In the genomic region with DNA sequence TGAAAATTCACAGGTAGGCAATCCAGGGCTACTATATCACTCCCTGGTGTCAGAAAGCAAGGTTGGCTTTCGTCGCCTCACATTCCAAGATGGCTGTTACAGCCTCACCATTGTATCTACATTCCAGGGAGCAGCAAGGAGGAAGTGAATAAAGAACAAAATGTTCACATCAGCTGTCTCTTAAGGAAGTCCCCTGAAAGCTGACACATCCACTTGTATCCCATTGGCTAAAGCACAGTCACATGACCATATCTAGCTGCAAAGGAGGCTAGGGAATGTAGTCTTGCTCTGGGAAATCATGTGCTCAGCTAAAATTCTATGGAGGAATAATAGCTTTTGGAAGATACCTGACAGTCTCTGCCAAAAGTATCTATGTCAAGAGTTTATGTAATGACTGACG, we compare ENCODE assay signal across 27 cellular contexts. TPM values are rescaled to one million over a fixed set of nuclear protein-coding genes. Genes with fewer than 3 reads are reported as not detected.
DNase-seq lines count a peak whose midpoint lies in the region; ATAC-seq, FAIRE-seq and TF ChIP-seq lines count a peak whose summit lies in the region.
"Had no signal": no experiment of that assay in that cellular context is flagged by ENCODE, and none has a peak within 500 bp of the region (broad histone marks: within the 10 kb centered on the region; RNA-seq: fewer than 3 reads in every experiment).

No MANE protein-coding gene starts in this region.

- 91% methylated on average over 3 of the region's 3 CpGs; no CpG with 5 or more reads in 1 of the 2 experiments for WGBS in H1 (ENCODE audit: extremely low coverage in 1 of 2, insufficient coverage in 1 of 2, insufficient read length in 1 of 2, insufficient replicate concordance in 2 of 2, low coverage in 1 of 2, low lambda C conversion rate in 2 of 2, missing lambda C conversion rate in 1 of 2), 2 experiments

- H3K9me2 ChIP-seq in GM23338 (ENCODE audit: insufficient read depth): no peaks in the 10 kb centered on the region

- no peak for TF ChIP-seq CTCF in A673 (conservative IDR thresholded peaks at IDR 0.05; ENCODE audit: low read depth, low read length)
- no peak for TF ChIP-seq CTCF in GM23338 (conservative IDR thresholded peaks at IDR 0.05; ENCODE audit: low read depth in 2 of 2)
- TF ChIP-seq CTCF in H1 (IDR thresholded peaks at IDR 0.05; ENCODE audit: control extremely low read depth in 1 of 3, insufficient read depth in 1 of 3, low read depth in 1 of 3, low read length in 3 of 3): no peak

- no peaks in the 10 kb centered on the region; the same call in 2 of the 3 replicates for H3K9me3 Mint-ChIP-seq in GM23338
- H3K9me3 Mint-ChIP-seq: activated CD8-positive, alpha-beta T cell treated with anti-CD3 and anti-CD28 coated beads for 36 hours; activated naive CD4-positive, alpha-beta T cell treated with anti-CD3 and anti-CD28 coated beads for 36 hours; CD4-positive, alpha-beta T cell had no signal

- H3K4me2 ChIP-seq in GM23338: no peak overlapping the region
- no peak overlapping the region for H3K4me2 ChIP-seq in H1 (ENCODE audit: insufficient read depth in 1 of 2, low read depth in 2 of 2, low read length in 2 of 2)

- no TSS peak for BruUV-seq in A673 (replicated peaks; lab: Mats Ljungman, UMichigan)

- H3K79me2 ChIP-seq in GM23338 (replicated peaks; ENCODE audit: insufficient read depth) (no peaks in the 10 kb centered on the region), H1 (ENCODE audit: control insufficient read depth in 1 of 2, insufficient read depth in 2 of 2, low read length in 2 of 2) (no peaks in the 10 kb centered on the region)

- no peak overlapping the region for H4K8ac ChIP-seq in H1 (ENCODE audit: extremely low read depth, insufficient read depth, low read length)

- H3K27me3 Mint-ChIP-seq in GM23338 (ENCODE audit: insufficient read depth, low read depth, poor library complexity): peaks cover 4% of the 10 kb centered on the region

- H3K36me3 ChIP-seq in A673 (ENCODE audit: insufficient read depth, low read length, poor library complexity, severe bottlenecking) (no peaks in the 10 kb centered on the region), GM23338 (ENCODE audit: insufficient read depth) (no peaks in the 10 kb centered on the region), H1 (ENCODE audit: control insufficient read depth in 2 of 4, insufficient read depth in 4 of 4, low read length in 3 of 4) (no peaks in the 10 kb centered on the region)
- H3K36me3 ChIP-seq: thoracic aorta had no signal

- CTCF ChIA-PET in A673 (lab: Charles Lee): no interaction called here
- CTCF ChIA-PET in H1 (lab: Charles Lee; ENCODE audit: partially characterized antibody): interaction anchor here (0.7 to 3.8 kb wide), 17 partner anchors 16 to 411 kb away, joined by 3 to 21 read pairs (median 4); no protein-coding TSS in a partner anchor
- CTCF ChIA-PET in HEK293T (lab: Yijun Ruan, JAX): no interaction called here

- no peak for TF ChIP-seq EP300 in H1 (IDR thresholded peaks at IDR 0.05; ENCODE audit: borderline replicate concordance in 1 of 2, low read depth in 2 of 2, low read length in 2 of 2)

- H3K4me3 Mint-ChIP-seq in GM23338: no peak overlapping the region
- H3K4me3 Mint-ChIP-seq: activated CD8-positive, alpha-beta T cell treated with anti-CD3 and anti-CD28 coated beads for 36 hours; activated naive CD4-positive, alpha-beta T cell treated with anti-CD3 and anti-CD28 coated beads for 36 hours; CD4-positive, alpha-beta T cell; naive B cell had no signal

- H3K4me3 ChIP-seq in A673 (ENCODE audit: low read depth, low read length, poor library complexity, severe bottlenecking) (no peak overlapping the region), GM23338 (no peak overlapping the region), H1 (ENCODE audit: extremely low read depth in 1 of 4, insufficient read depth in 2 of 4, low read depth in 3 of 4, low read length in 4 of 4) (no peak overlapping the region)
- H3K4me3 ChIP-seq: thoracic aorta had no signal

- H3K14ac ChIP-seq in H1 (ENCODE audit: insufficient read length): no peak overlapping the region

- no peak for FAIRE-seq in H1 (lab: Jason Lieb, UNC)
- FAIRE-seq: bronchial epithelial cell, endometrium had no signal

- no peak overlapping the region for H3K18ac ChIP-seq in H1 (ENCODE audit: extremely low read depth, low read length)

- H3K56ac ChIP-seq in H1 (replicated peaks; ENCODE audit: insufficient read length, low read depth, low read length): no peak overlapping the region

- no peak overlapping the region for H3K4ac ChIP-seq in H1 (replicated peaks; ENCODE audit: insufficient read length, low read depth, low read length)

- ATAC-seq in GM23338: peak; percentile 22; the same call in 1 of the 3 replicates
- ATAC-seq in Right ventricle myocardium inferior: no peak
- ATAC-seq: activated CD8-positive, alpha-beta T cell treated with anti-CD3 and anti-CD28 coated beads for 36 hours had no signal

- H2AK5ac ChIP-seq in H1 (ENCODE audit: low read depth, low read length): no peak overlapping the region

- no peaks in the 10 kb centered on the region for H3K36me3 Mint-ChIP-seq in GM23338 (ENCODE audit: low read depth)

- no peaks in the 10 kb centered on the region for H4K20me1 ChIP-seq in GM23338 (replicated peaks; ENCODE audit: insufficient read depth)
- H4K20me1 ChIP-seq in H1 (replicated peaks in 1 of 2; ENCODE audit: control insufficient read depth in 1 of 2, insufficient read depth in 2 of 2, low read length in 2 of 2): no peaks in the 10 kb centered on the region

- H3K27me3 ChIP-seq in A673 (replicated peaks; ENCODE audit: insufficient read depth, low read depth, low read length, poor library complexity) (no peaks in the 10 kb centered on the region), GM23338 (ENCODE audit: insufficient read depth) (no peaks in the 10 kb centered on the region), H1 (replicated peaks in 1 of 4; ENCODE audit: control insufficient read depth in 3 of 4, extremely low read depth in 1 of 4, insufficient read depth in 3 of 4, low read length in 3 of 4) (no peaks in the 10 kb centered on the region; a peak in 3 of 7 replicates)

- H3K27ac ChIP-seq in A673 (ENCODE audit: low read depth, low read length, poor library complexity, severe bottlenecking) (no peak overlapping the region), GM23338 (ENCODE audit: low read depth) (no peak overlapping the region), H1 (ENCODE audit: low read depth, low read length) (no peak overlapping the region)
- H3K27ac ChIP-seq: HL-60, thoracic aorta had no signal

- no peak overlapping the region for H4K5ac ChIP-seq in H1 (ENCODE audit: insufficient read length, low read depth, low read length)

- POLR2A ChIA-PET in A673 (lab: Charles Lee; ENCODE audit: low non-redundant PET): no interaction called here
- POLR2A ChIA-PET in H1 (lab: Charles Lee; ENCODE audit: partially characterized antibody): no interaction called here
- POLR2A ChIA-PET in HEK293T (lab: Yijun Ruan, JAX): no interaction called here

- H3K9me3 ChIP-seq in A673 (ENCODE audit: low read depth, low read length, poor library complexity, severe bottlenecking): no peaks in the 10 kb centered on the region
- H3K9me3 ChIP-seq in H1 (ENCODE audit: insufficient read depth in 2 of 2, low read depth in 1 of 2, low read length in 1 of 2): no peaks in the 10 kb centered on the region
- H3K9me3 ChIP-seq: thoracic aorta had no signal

- TF ChIP-seq RAD21 in H1 (IDR thresholded peaks at IDR 0.05 in 1 of 2, conservative IDR thresholded peaks at IDR 0.05 in 1 of 2; ENCODE audit: low read depth in 2 of 2, low read length in 2 of 2): no peak

- H2BK12ac ChIP-seq in H1 (ENCODE audit: low read depth, low read length): no peak overlapping the region

- no peak overlapping the region for H2BK5ac ChIP-seq in H1 (ENCODE audit: low read depth, low read length)

- DNase-seq in A673 (ENCODE audit: low spot score) (peak; percentile 26), GM23338 (ENCODE audit: low spot score) (no peak), MV-4-11 (lab: John Stamatoyannopoulos, UW) (peak; percentile 62), H1 (ENCODE audit: low read depth in 1 of 2, low spot score in 2 of 2) (no peak), HEK293T (ENCODE audit: extremely low spot score) (no peak), ureter (ENCODE audit: low spot score) (no peak), NCI-H345 (lab: John Stamatoyannopoulos, UW) (no peak), Right ventricle myocardium inferior (ENCODE audit: missing footprints) (no peak)
- DNase-seq: activated CD4-positive, CD25-positive, alpha-beta regulatory T cell; activated CD8-positive, alpha-beta T cell treated with anti-CD3 and anti-CD28 coated beads for 36 hours; activated naive CD4-positive, alpha-beta T cell treated with anti-CD3 and anti-CD28 coated beads for 36 hours; activated T-cell treated with anti-CD3 and anti-CD28 coated beads, Interleukin-2, amount 50 U/mL, for 48 hours; amygdala; CD4-positive, alpha-beta T cell; cortex of kidney; mesenchymal stem cell; naive B cell; NCI-H1105; NCI-H524; occipital lobe; RPMI8226; stimulated activated CD4-positive, alpha-beta T cell treated with anti-CD3 and anti-CD28 coated beads, Interleukin-2, amount 100 ng/mL, for 48 hours; stimulated activated naive CD4-positive, alpha-beta T cell had no signal

- no peak for TF ChIP-seq POLR2A in H1 (IDR thresholded peaks at IDR 0.05; ENCODE audit: control extremely low read depth in 1 of 2, low read depth in 2 of 2, low read length in 2 of 2)

- no peak overlapping the region for H3K9ac ChIP-seq in H1 (replicated peaks in 1 of 4; ENCODE audit: extremely low read depth in 1 of 4, low read depth in 3 of 4, low read length in 3 of 4)

- no peak overlapping the region for H3K23ac ChIP-seq in H1 (ENCODE audit: insufficient read length)

- no peaks in the 10 kb centered on the region for H3K79me1 ChIP-seq in H1 (ENCODE audit: low read depth, low read length)

- H4K91ac ChIP-seq in H1 (replicated peaks; ENCODE audit: insufficient read length, low read length): no peak overlapping the region

- H3K27ac Mint-ChIP-seq in GM23338: no peak overlapping the region
- H3K27ac Mint-ChIP-seq: activated CD8-positive, alpha-beta T cell treated with anti-CD3 and anti-CD28 coated beads for 36 hours; activated naive CD4-positive, alpha-beta T cell treated with anti-CD3 and anti-CD28 coated beads for 36 hours; CD4-positive, alpha-beta T cell had no signal

- intact Hi-C loops in A673 (cut with micrococcal nuclease; ENCODE audit: unreplicated experiment) (no loop called here), Right ventricle myocardium inferior (cut with DNase I) (no loop called here)

- no peaks in the 10 kb centered on the region; the same call in 2 of the 3 replicates for H3K4me1 Mint-ChIP-seq in GM23338
- H3K4me1 Mint-ChIP-seq: naive B cell had no signal

- no peaks in the 10 kb centered on the region for H3F3A ChIP-seq in GM23338 (replicated peaks; ENCODE audit: low read depth)

- H2BK15ac ChIP-seq in H1 (ENCODE audit: low read length): no peak overlapping the region

- no peak overlapping the region for H2BK20ac ChIP-seq in H1 (ENCODE audit: low read length)

- no peaks in the 10 kb centered on the region for H3K23me2 ChIP-seq in H1 (ENCODE audit: low read depth, low read length)

- no peak overlapping the region for H2AFZ ChIP-seq in GM23338
- no peak overlapping the region for H2AFZ ChIP-seq in H1 (ENCODE audit: low read length)

- H2BK120ac ChIP-seq in H1 (replicated peaks; ENCODE audit: low read depth, low read length): no peak overlapping the region

- H3K4me1 ChIP-seq in A673 (ENCODE audit: insufficient read depth, low read length, poor library complexity, severe bottlenecking): no peaks in the 10 kb centered on the region
- H3K4me1 ChIP-seq in GM23338 (ENCODE audit: insufficient read depth): no peaks in the 10 kb centered on the region
- H3K4me1 ChIP-seq in H1 (replicated peaks in 1 of 4; ENCODE audit: control insufficient read depth in 3 of 4, insufficient read depth in 4 of 4, low read length in 3 of 4): no peaks in the 10 kb centered on the region

RNA-seq across cellular contexts. Expression of a gene that starts 12.8 kb away (rescaled TPM):
- 14.2 and 19.4 TPM in 2 replicates for total RNA-seq in A673 (2021)
- 0.12 and 0.83 TPM in 2 replicates for total RNA-seq in GM23338 (2014; rRNA removed; shearing (Covaris generic))
- 0.37 and 0.52 TPM in 2 replicates for polyA plus RNA-seq in GM23338 (2016; fragmentation: Nextera tagmentation; extraction: Ambion mirVana)
- 0.30 and 0.40 TPM in 2 replicates for total RNA-seq in H1 (2021; fragmentation: NEBNext Ultra II Directional; extraction: Animal tissue kit (Norgen Biotek cat#: 25700))
- polyA plus RNA-seq in H1 (2011; rRNA removed): 0.03 and 0.22 TPM in 2 replicates
- polyA plus RNA-seq in H1 (2011; cell fraction: cytosol; rRNA removed): 0.17 TPM
- 0.23 TPM for polyA plus RNA-seq in H1 (2011; cell fraction: nucleus; rRNA removed)
- 0.12 to 0.23 TPM in 2 of 4 replicates, not detected in the others for polyA plus RNA-seq in H1 (2012, experiment 1 of 2)
- polyA plus RNA-seq in H1 (2012, experiment 2 of 2): 0.17 TPM
- 0.08 TPM for polyA plus RNA-seq in H1 (2013, experiment 1 of 2)
- 0.17 TPM for polyA plus RNA-seq in H1 (2013, experiment 2 of 2)
- polyA minus RNA-seq in H1 (2011; rRNA and poly(A)+ RNA removed): 0.09 and 0.12 TPM in 2 replicates
- 2.0 TPM for polyA minus RNA-seq in H1 (2011; cell fraction: cytosol; rRNA and poly(A)+ RNA removed)
- polyA minus RNA-seq in H1 (2011; cell fraction: nucleus; rRNA and poly(A)+ RNA removed): 0.40 TPM
- total RNA-seq in ureter: 57.8 TPM
- 9.1 TPM for total RNA-seq in Right ventricle myocardium inferior
- total RNA-seq: activated CD8-positive, alpha-beta T cell treated with anti-CD3 and anti-CD28 coated beads for 36 hours had no signal

RNA-seq across cellular contexts. Expression of a gene that starts 39.1 kb away (rescaled TPM):
- total RNA-seq in A673 (2021) (not detected in 2 replicates), ureter (not detected), Right ventricle myocardium inferior (not detected)
- total RNA-seq in GM23338 (2014; rRNA removed; shearing (Covaris generic)): not detected in 2 replicates
- polyA plus RNA-seq in GM23338 (2016; fragmentation: Nextera tagmentation; extraction: Ambion mirVana) (not detected in 2 replicates), H1 (2011; rRNA removed) (not detected in 2 replicates)
- total RNA-seq in H1 (2021; fragmentation: NEBNext Ultra II Directional; extraction: Animal tissue kit (Norgen Biotek cat#: 25700)): not detected in 2 replicates
- not detected for polyA plus RNA-seq in H1 (2011; cell fraction: cytosol; rRNA removed)
- polyA plus RNA-seq in H1 (2011; cell fraction: nucleus; rRNA removed): not detected
- not detected in 4 replicates for polyA plus RNA-seq in H1 (2012, experiment 1 of 2)
- polyA plus RNA-seq in H1 (2012, experiment 2 of 2): not detected
- not detected for polyA plus RNA-seq in H1 (2013, experiment 1 of 2)
- polyA plus RNA-seq in H1 (2013, experiment 2 of 2): not detected
- not detected in 2 replicates for polyA minus RNA-seq in H1 (2011; rRNA and poly(A)+ RNA removed)
- not detected for polyA minus RNA-seq in H1 (2011; cell fraction: cytosol; rRNA and poly(A)+ RNA removed)
- polyA minus RNA-seq in H1 (2011; cell fraction: nucleus; rRNA and poly(A)+ RNA removed): not detected
- total RNA-seq: activated CD8-positive, alpha-beta T cell treated with anti-CD3 and anti-CD28 coated beads for 36 hours; activated naive CD4-positive, alpha-beta T cell treated with anti-CD3 and anti-CD28 coated beads for 36 hours; bronchial epithelial cell; CD4-positive, alpha-beta T cell; occipital lobe; thoracic aorta had no signal

Comparison
In these comparisons a context has a peak if more than half of its experiments do, and no peak if none do; other contexts are left out.
1. DNase-seq: peak in A673 (single experiment) and MV-4-11 (single experiment); none in GM23338 (single experiment), H1 (0 of 2), HEK293T (single experiment), ureter (single experiment), NCI-H345 (single experiment) and Right ventricle myocardium inferior (single experiment).